ENCODE assay signal across 22 cellular contexts in the genomic region with DNA sequence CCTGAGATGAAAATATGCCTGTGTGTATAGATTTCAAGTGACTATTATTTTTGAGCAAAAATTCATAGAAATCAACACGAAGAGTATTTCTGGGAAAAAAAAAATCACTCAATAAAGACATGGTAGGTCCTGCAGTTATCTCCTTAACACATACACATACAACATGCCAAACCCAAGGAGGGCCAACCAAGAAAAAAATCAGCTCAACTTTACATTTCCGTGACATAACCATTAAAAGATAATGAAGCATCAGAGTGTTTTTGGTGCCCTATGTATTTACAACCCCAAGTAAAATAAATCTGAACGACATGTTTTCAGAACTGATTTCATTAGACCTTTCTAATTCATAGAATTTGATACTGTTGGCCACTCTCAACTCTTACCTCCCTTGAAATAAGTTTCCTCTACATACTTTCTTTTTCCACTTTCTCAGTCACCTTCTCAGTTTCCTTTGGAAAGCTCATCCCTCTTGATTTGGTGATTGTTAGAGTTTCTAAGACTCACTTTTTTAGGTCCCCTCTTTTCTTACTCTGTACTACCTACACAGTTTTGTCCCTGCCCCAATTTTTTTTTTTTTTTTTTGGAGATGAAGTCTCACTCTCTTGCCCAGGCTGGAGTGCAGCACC.
DNase-seq lines count a peak whose midpoint lies in the region; ATAC-seq and TF ChIP-seq lines count a peak whose summit lies in the region.
"Had no signal": no experiment of that assay in that cellular context is flagged by ENCODE, and none has a peak within 500 bp of the region (broad histone marks: within the 10 kb centered on the region; RNA-seq: fewer than 3 reads in every experiment).

No MANE protein-coding gene starts in this region.

- peaks cover 82% of the 10 kb centered on the region for H3K36me3 Mint-ChIP-seq in CD8-positive, alpha-beta T cell
- peaks cover 26 to 75% (median 70%) of the 10 kb centered on the region in 3 experiments for H3K36me3 Mint-ChIP-seq in H9 (ENCODE audit: insufficient read depth in 1 of 3, low read depth in 3 of 3)
- peaks cover 76% of the 10 kb centered on the region for H3K36me3 Mint-ChIP-seq in activated B cell treated with CpG ODN at 0.5 μM for 24 hours (ENCODE audit: low read depth)
- H3K36me3 Mint-ChIP-seq in mesothelial cell of epicardium, result peaks cover 55% of the 10 kb centered on the region

- H2BK120ac ChIP-seq in H9 (ENCODE audit: low read depth, low read length, poor library complexity, severe bottlenecking), result no peak overlapping the region

- H2AK5ac ChIP-seq in H9 (ENCODE audit: insufficient read length, low read length), result no peak overlapping the region

- no CpG with 5 or more reads among the region's 3 CpGs for WGBS in H9 (ENCODE audit: extremely low coverage, insufficient read length, low lambda C conversion rate)
- 63 to 92% methylated on average over 3 of the region's 3 CpGs for WGBS in lower leg skin, 2 donors

- H3K14ac ChIP-seq in H9 (ENCODE audit: insufficient read depth, low read length), result no peak overlapping the region

- H3K27ac Mint-ChIP-seq in CD8-positive, alpha-beta T cell, result peak overlapping the region; percentile 64
- peak overlapping the region in 2 of 3 experiments; percentile 57 to 82; a peak in 3 of 7 replicates for H3K27ac Mint-ChIP-seq in H9
- peak overlapping the region; percentile 54 for H3K27ac Mint-ChIP-seq in activated B cell treated with CpG ODN at 0.5 μM for 24 hours
- H3K27ac Mint-ChIP-seq in mesothelial cell of epicardium, result peak overlapping the region; percentile 69
- H3K27ac Mint-ChIP-seq: activated CD4-positive, alpha-beta memory T cell treated with anti-CD3 and anti-CD28 coated beads for 36 hours had no signal

- H2BK12ac ChIP-seq in H9 (ENCODE audit: insufficient read length, low read depth, low read length), result no peak overlapping the region

- no peak overlapping the region for H3K27ac ChIP-seq in CD8-positive, alpha-beta T cell (ENCODE audit: low read depth, low read length)
- H3K27ac ChIP-seq in H9 (ENCODE audit: insufficient read length, low read depth, low read length), result no peak overlapping the region
- no peak overlapping the region for H3K27ac ChIP-seq in tibial artery
- H3K27ac ChIP-seq: brain microvascular endothelial cell, testis, uterus had no signal

- no peak for TF ChIP-seq POLR2A in lower leg skin (IDR thresholded peaks at IDR 0.05)

- no peak overlapping the region for H2AFZ ChIP-seq in H9 (ENCODE audit: low read length)

- H2BK20ac ChIP-seq in H9 (ENCODE audit: low read depth, low read length, poor library complexity, severe bottlenecking), result no peak overlapping the region

- no peak overlapping the region for H4K8ac ChIP-seq in H9 (replicated peaks; ENCODE audit: insufficient read length, low read depth, low read length)

- intact Hi-C loops in CD8-positive, alpha-beta T cell (cut with DNase I, micrococcal nuclease), result no loop called here
- intact Hi-C loops in activated B cell treated with CpG ODN at 0.5 μM for 24 hours (cut with micrococcal nuclease), result no loop called here
- intact Hi-C loops in lower leg skin (cut with DNase I; ENCODE audit: low total_unique reads), result no loop called here
- intact Hi-C loops in tibial artery (cut with DNase I; ENCODE audit: low total_unique reads), result loop anchor here (5.0 kb wide), 1 partner anchor 1397 kb away; no protein-coding TSS in a partner anchor

- DNase-seq in CD8-positive, alpha-beta T cell, result no peak
- DNase-seq in H9, result no peak
- DNase-seq in activated B cell treated with CpG ODN at 0.5 μM for 24 hours, result no peak
- no peak for DNase-seq in mesothelial cell of epicardium (ENCODE audit: low spot score in 2 of 2, unreplicated experiment in 2 of 2)
- DNase-seq in lower leg skin (ENCODE audit: low spot score in 2 of 2), result no peak
- DNase-seq in tibial artery, result no peak
- DNase-seq: activated CD4-positive, alpha-beta memory T cell treated with anti-CD3 and anti-CD28 coated beads for 36 hours; activated gamma-delta T cell; brain microvascular endothelial cell; glutamatergic neuron; KG1; MM.1S; NCI-H82; stimulated activated CD4-positive, alpha-beta T cell treated with anti-CD3 and anti-CD28 coated beads, Interleukin-4, amount 100 ng/mL, for 24 hours; stimulated activated naive CD4-positive, alpha-beta T cell; T-helper 9 cell; testis; uterus had no signal

- CTCF ChIA-PET in CD8-positive, alpha-beta T cell (lab: Charles Lee), result interaction anchor here (1.1 kb wide), 1 partner anchor 16 kb away, joined by 3 read pairs; no protein-coding TSS in a partner anchor
- CTCF ChIA-PET in activated B cell treated with CpG ODN at 0.5 μM for 24 hours (lab: Charles Lee), result interaction anchor here (0.5 to 0.7 kb wide), 2 partner anchors 160 to 1115 kb away, joined by 3 to 4 read pairs; no protein-coding TSS in a partner anchor

- H3K9ac ChIP-seq in H9 (ENCODE audit: extremely low read depth, insufficient read length, low read length), result no peak overlapping the region

- H3K79me1 ChIP-seq in H9 (ENCODE audit: insufficient read depth, low read depth, low read length, poor library complexity, severe bottlenecking), result no peaks in the 10 kb centered on the region

- peaks cover 23% of the 10 kb centered on the region for H3K36me3 ChIP-seq in CD8-positive, alpha-beta T cell (ENCODE audit: insufficient read depth, low read length)
- peaks cover 35 to 50% (median 40%) of the 10 kb centered on the region in 3 donors for H3K36me3 ChIP-seq in tibial artery
- H3K36me3 ChIP-seq: uterus had no signal

- H3K4me2 ChIP-seq in H9 (ENCODE audit: insufficient read depth, insufficient read length, low read length), result no peak overlapping the region

- no peak overlapping the region for H3T11ph ChIP-seq in H9 (ENCODE audit: low read length)

- no peaks in the 10 kb centered on the region for H3K27me3 ChIP-seq in CD8-positive, alpha-beta T cell (ENCODE audit: insufficient read depth, low read length)
- no peaks in the 10 kb centered on the region for H3K27me3 ChIP-seq in H9 (ENCODE audit: insufficient read depth, low read length)
- H3K27me3 ChIP-seq in tibial artery, result no peaks in the 10 kb centered on the region
- H3K27me3 ChIP-seq: brain microvascular endothelial cell, testis, uterus had no signal

- no peak overlapping the region for H3K23ac ChIP-seq in H9 (ENCODE audit: insufficient read length, low read depth, low read length)

- H3K4me3 ChIP-seq in CD8-positive, alpha-beta T cell (ENCODE audit: low read depth, low read length), result no peak overlapping the region
- H3K4me3 ChIP-seq in lower leg skin (ENCODE audit: low read depth, poor library complexity, severe bottlenecking) (no peak overlapping the region), tibial artery (no peak overlapping the region)
- H3K4me3 ChIP-seq: lung, testis, uterus had no signal

- no peak for ATAC-seq in CD8-positive, alpha-beta T cell
- no peak for ATAC-seq in activated B cell treated with CpG ODN at 0.5 μM for 24 hours (ENCODE audit: low read depth)
- no peak for ATAC-seq in GM19351 (IDR thresholded peaks at IDR 0.05; ENCODE audit: unreplicated experiment)
- ATAC-seq: sciatic nerve had no signal

- H3K56ac ChIP-seq in H9 (ENCODE audit: insufficient read length, low read depth, low read length), result no peak overlapping the region

- no peaks in the 10 kb centered on the region for H3K23me2 ChIP-seq in H9 (ENCODE audit: insufficient read length, low read depth, low read length, poor library complexity, severe bottlenecking)

- no peak overlapping the region for H3K18ac ChIP-seq in H9 (ENCODE audit: insufficient read length, low read depth, low read length)

- H3K4me1 Mint-ChIP-seq in CD8-positive, alpha-beta T cell (ENCODE audit: low read depth), result peaks cover 5% of the 10 kb centered on the region
- H3K4me1 Mint-ChIP-seq in H9 (no peaks in the 10 kb centered on the region; a peak in 2 of 4 replicates), activated B cell treated with CpG ODN at 0.5 μM for 24 hours (peaks cover 18% of the 10 kb centered on the region), mesothelial cell of epicardium (peaks cover 5% of the 10 kb centered on the region)
- H3K4me1 Mint-ChIP-seq: CD14-positive monocyte had no signal

- H3K4ac ChIP-seq in H9 (ENCODE audit: low read depth, low read length), result no peak overlapping the region

- TF ChIP-seq CTCF in CD8-positive, alpha-beta T cell (IDR thresholded peaks at IDR 0.05), result no peak
- TF ChIP-seq CTCF in H9 (conservative IDR thresholded peaks at IDR 0.05) (no peak), activated B cell treated with CpG ODN at 0.5 μM for 24 hours (IDR thresholded peaks at IDR 0.05) (no peak), mesothelial cell of epicardium (IDR thresholded peaks at IDR 0.05; ENCODE audit: unreplicated experiment) (no peak), lower leg skin (IDR thresholded peaks at IDR 0.05) (no peak), tibial artery (IDR thresholded peaks at IDR 0.05) (no peak)

- no peaks in the 10 kb centered on the region for H3K4me1 ChIP-seq in CD8-positive, alpha-beta T cell (ENCODE audit: insufficient read depth, low read length)
- H3K4me1 ChIP-seq in H9 (ENCODE audit: insufficient read depth, low read length) (no peaks in the 10 kb centered on the region), tibial artery (peaks cover 0 to 14% (median 0%) of the 10 kb centered on the region in 4 donors)
- H3K4me1 ChIP-seq: testis, uterus had no signal

- H3K9me3 ChIP-seq in CD8-positive, alpha-beta T cell (ENCODE audit: low read length), result no peaks in the 10 kb centered on the region
- H3K9me3 ChIP-seq in H9 (ENCODE audit: control insufficient read depth, low read depth, low read length) (no peaks in the 10 kb centered on the region), tibial artery (no peaks in the 10 kb centered on the region)
- H3K9me3 ChIP-seq: testis, uterus had no signal

- POLR2A ChIA-PET in CD8-positive, alpha-beta T cell (lab: Charles Lee), result no interaction called here
- POLR2A ChIA-PET in activated B cell treated with CpG ODN at 0.5 μM for 24 hours (lab: Charles Lee), result interaction anchor here (0.6 kb wide), 1 partner anchor 112 kb away, joined by 7 read pairs; no protein-coding TSS in a partner anchor

- no peak overlapping the region for H3K4me3 Mint-ChIP-seq in CD8-positive, alpha-beta T cell
- H3K4me3 Mint-ChIP-seq in H9 (no peak overlapping the region), activated B cell treated with CpG ODN at 0.5 μM for 24 hours (no peak overlapping the region), mesothelial cell of epicardium (no peak overlapping the region)
- H3K4me3 Mint-ChIP-seq: activated CD4-positive, alpha-beta memory T cell treated with anti-CD3 and anti-CD28 coated beads for 36 hours; CD14-positive monocyte had no signal

- H4K91ac ChIP-seq in H9 (ENCODE audit: insufficient read length, low read depth, low read length), result no peak overlapping the region

- H2BK15ac ChIP-seq in H9 (ENCODE audit: low read depth, low read length), result no peak overlapping the region

- no peaks in the 10 kb centered on the region for H3K79me2 ChIP-seq in H9 (ENCODE audit: insufficient read depth, low read length)

- H4K5ac ChIP-seq in H9 (ENCODE audit: insufficient read length, low read depth, low read length), result no peak overlapping the region

- H3K9me3 Mint-ChIP-seq in CD8-positive, alpha-beta T cell, result no peaks in the 10 kb centered on the region
- H3K9me3 Mint-ChIP-seq in H9 (no peaks in the 10 kb centered on the region), activated B cell treated with CpG ODN at 0.5 μM for 24 hours (no peaks in the 10 kb centered on the region), mesothelial cell of epicardium (no peaks in the 10 kb centered on the region)
- H3K9me3 Mint-ChIP-seq: activated CD4-positive, alpha-beta memory T cell treated with anti-CD3 and anti-CD28 coated beads for 36 hours; CD14-positive monocyte had no signal

- H4K20me1 ChIP-seq in H9 (ENCODE audit: control insufficient read depth, insufficient read depth, insufficient read length), result no peaks in the 10 kb centered on the region

- no peak overlapping the region for H2BK5ac ChIP-seq in H9 (ENCODE audit: insufficient read length, low read length)

- no peaks in the 10 kb centered on the region for H3K27me3 Mint-ChIP-seq in CD8-positive, alpha-beta T cell (ENCODE audit: low read depth)
- H3K27me3 Mint-ChIP-seq in H9 (ENCODE audit: low read depth) (no peaks in the 10 kb centered on the region), activated B cell treated with CpG ODN at 0.5 μM for 24 hours (no peaks in the 10 kb centered on the region), mesothelial cell of epicardium (ENCODE audit: low read depth) (no peaks in the 10 kb centered on the region)
- H3K27me3 Mint-ChIP-seq: activated CD4-positive, alpha-beta memory T cell treated with anti-CD3 and anti-CD28 coated beads for 36 hours had no signal
